Comparison of ENCODE assay signal across 8 cellular contexts in genomic region chr7:128543300-128543699, GRCh38.
DNase-seq lines count a peak whose midpoint lies in the region; ATAC-seq and TF ChIP-seq lines count a peak whose summit lies in the region.
"Not testable (repeated sequence)": the region's sequence is repeated elsewhere in the genome, so short reads cannot be mapped to it uniquely, and the experiment has no call there.

No MANE protein-coding gene starts in this region.

- H3K36me3 Mint-ChIP-seq in CD8-positive, alpha-beta T cell = peaks cover 61% of the 10 kb centered on the region
- peaks cover 28% of the 10 kb centered on the region for H3K36me3 Mint-ChIP-seq in activated CD4-positive, alpha-beta T cell treated with anti-CD3 and anti-CD28 coated beads, Interleukin-2, amount 10 ng/mL, durations not matched to agents 7 days and 5 days (ENCODE audit: low read depth)
- H3K36me3 Mint-ChIP-seq in activated naive CD4-positive, alpha-beta T cell treated with anti-CD3 and anti-CD28 coated beads, Interleukin-2, amount 10 ng/mL, durations not matched to agents 7 days and 5 days = peaks cover 34% of the 10 kb centered on the region
- peaks cover 64% of the 10 kb centered on the region for H3K36me3 Mint-ChIP-seq in central memory CD8-positive, alpha-beta T cell (ENCODE audit: insufficient read depth)
- peaks cover 7 to 14% (median 8%) of the 10 kb centered on the region in 3 donors for H3K36me3 Mint-ChIP-seq in immature natural killer cell
- not testable (repeated sequence) for H3K36me3 Mint-ChIP-seq in naive B cell

- TF ChIP-seq POLR2A in spleen (IDR thresholded peaks at IDR 0.05) = not testable (repeated sequence)

- CTCF ChIA-PET in CD8-positive, alpha-beta T cell (lab: Charles Lee); activated naive CD4-positive, alpha-beta T cell treated with anti-CD3 and anti-CD28 coated beads, Interleukin-2, amount 10 ng/mL, durations not matched to agents 7 days and 5 days (lab: Charles Lee): not testable (repeated sequence)
- CTCF ChIA-PET in activated CD4-positive, alpha-beta T cell treated with anti-CD3 and anti-CD28 coated beads, Interleukin-2, amount 10 ng/mL, durations not matched to agents 7 days and 5 days (lab: Charles Lee) = interaction anchor here (1.7 kb wide), 1 partner anchor 8 kb away, joined by 3 read pairs; no protein-coding TSS in a partner anchor

- H3K9me3 Mint-ChIP-seq in CD8-positive, alpha-beta T cell; activated CD4-positive, alpha-beta T cell treated with anti-CD3 and anti-CD28 coated beads, Interleukin-2, amount 10 ng/mL, durations not matched to agents 7 days and 5 days; activated naive CD4-positive, alpha-beta T cell treated with anti-CD3 and anti-CD28 coated beads, Interleukin-2, amount 10 ng/mL, durations not matched to agents 7 days and 5 days; central memory CD8-positive, alpha-beta T cell; immature natural killer cell; naive B cell: not testable (repeated sequence)

- not testable (repeated sequence) for H3K9me3 ChIP-seq in BLaER1; CD8-positive, alpha-beta T cell (ENCODE audit: low read length); spleen

- not testable (repeated sequence) for H3K27me3 ChIP-seq in BLaER1; CD8-positive, alpha-beta T cell (ENCODE audit: insufficient read depth, low read length); spleen (replicated peaks in 1 of 7)

- H4K20me1 ChIP-seq in BLaER1 = peaks cover 95% of the 10 kb centered on the region

- H3K4me2 ChIP-seq in BLaER1 = peak overlapping the region; percentile 19; the same call in 1 of the 2 replicates

- not testable (repeated sequence) for H3K4me1 ChIP-seq in BLaER1; CD8-positive, alpha-beta T cell (ENCODE audit: insufficient read depth, low read length)
- peaks cover 3 to 76% (median 36%) of the 10 kb centered on the region in 6 donors for H3K4me1 ChIP-seq in spleen

- not testable (repeated sequence) for H3K27me3 Mint-ChIP-seq in CD8-positive, alpha-beta T cell (ENCODE audit: low read depth); activated CD4-positive, alpha-beta T cell treated with anti-CD3 and anti-CD28 coated beads, Interleukin-2, amount 10 ng/mL, durations not matched to agents 7 days and 5 days; activated naive CD4-positive, alpha-beta T cell treated with anti-CD3 and anti-CD28 coated beads, Interleukin-2, amount 10 ng/mL, durations not matched to agents 7 days and 5 days; central memory CD8-positive, alpha-beta T cell; immature natural killer cell (ENCODE audit: low read depth in 3 of 3); naive B cell

- not testable (repeated sequence) for H3K9ac ChIP-seq in BLaER1

- H3K4me1 Mint-ChIP-seq in CD8-positive, alpha-beta T cell (ENCODE audit: low read depth) = peaks cover 30% of the 10 kb centered on the region
- peaks cover 16% of the 10 kb centered on the region for H3K4me1 Mint-ChIP-seq in activated CD4-positive, alpha-beta T cell treated with anti-CD3 and anti-CD28 coated beads, Interleukin-2, amount 10 ng/mL, durations not matched to agents 7 days and 5 days
- peaks cover 12% of the 10 kb centered on the region for H3K4me1 Mint-ChIP-seq in activated naive CD4-positive, alpha-beta T cell treated with anti-CD3 and anti-CD28 coated beads, Interleukin-2, amount 10 ng/mL, durations not matched to agents 7 days and 5 days
- H3K4me1 Mint-ChIP-seq in central memory CD8-positive, alpha-beta T cell = peaks cover 19% of the 10 kb centered on the region
- H3K4me1 Mint-ChIP-seq in immature natural killer cell (peaks cover 16 to 46% of the 10 kb centered on the region in 2 donors), naive B cell (peaks cover 4 to 32% (median 17%) of the 10 kb centered on the region in 3 donors)

- peak overlapping the region; percentile 35 for H3K4me3 Mint-ChIP-seq in CD8-positive, alpha-beta T cell
- not testable (repeated sequence) for H3K4me3 Mint-ChIP-seq in activated CD4-positive, alpha-beta T cell treated with anti-CD3 and anti-CD28 coated beads, Interleukin-2, amount 10 ng/mL, durations not matched to agents 7 days and 5 days; activated naive CD4-positive, alpha-beta T cell treated with anti-CD3 and anti-CD28 coated beads, Interleukin-2, amount 10 ng/mL, durations not matched to agents 7 days and 5 days; central memory CD8-positive, alpha-beta T cell
- H3K4me3 Mint-ChIP-seq in immature natural killer cell (peak overlapping the region in 4 of 5 donors; percentile 14 to 58 (median 44)), naive B cell (peak overlapping the region in 2 of 8 donors; percentile 12 to 20)

- H3K36me3 ChIP-seq in BLaER1 (peaks cover 94% of the 10 kb centered on the region), spleen (peaks cover 0 to 91% (median 23%) of the 10 kb centered on the region in 6 donors)
- not testable (repeated sequence) for H3K36me3 ChIP-seq in CD8-positive, alpha-beta T cell (ENCODE audit: insufficient read depth, low read length)

- not testable (repeated sequence) for H3K27ac ChIP-seq in BLaER1; CD8-positive, alpha-beta T cell (ENCODE audit: low read depth, low read length)
- H3K27ac ChIP-seq in spleen = peak overlapping the region in 5 of 8 donors; percentile 32 to 54 (median 47)

- ATAC-seq in CD8-positive, alpha-beta T cell; central memory CD8-positive, alpha-beta T cell (replicated peaks; ENCODE audit: extremely low read depth, poor library complexity, severe bottlenecking): not testable (repeated sequence)
- ATAC-seq in naive B cell (ENCODE audit: low read depth in 2 of 2) = peak; percentile 50 to 64

- H3K4me3 ChIP-seq in BLaER1; CD8-positive, alpha-beta T cell (ENCODE audit: low read depth, low read length); spleen: not testable (repeated sequence)

- DNase-seq in CD8-positive, alpha-beta T cell; activated CD4-positive, alpha-beta T cell treated with anti-CD3 and anti-CD28 coated beads, Interleukin-2, amount 10 ng/mL, durations not matched to agents 7 days and 5 days; activated naive CD4-positive, alpha-beta T cell treated with anti-CD3 and anti-CD28 coated beads, Interleukin-2, amount 10 ng/mL, durations not matched to agents 7 days and 5 days; central memory CD8-positive, alpha-beta T cell (ENCODE audit: low spot score in 2 of 2); immature natural killer cell; naive B cell; spleen: not testable (repeated sequence)

- peak overlapping the region; percentile 74 for H3K27ac Mint-ChIP-seq in CD8-positive, alpha-beta T cell
- H3K27ac Mint-ChIP-seq in activated CD4-positive, alpha-beta T cell treated with anti-CD3 and anti-CD28 coated beads, Interleukin-2, amount 10 ng/mL, durations not matched to agents 7 days and 5 days = peak overlapping the region; percentile 71
- peak overlapping the region; percentile 65 for H3K27ac Mint-ChIP-seq in activated naive CD4-positive, alpha-beta T cell treated with anti-CD3 and anti-CD28 coated beads, Interleukin-2, amount 10 ng/mL, durations not matched to agents 7 days and 5 days
- peak overlapping the region; percentile 19 for H3K27ac Mint-ChIP-seq in central memory CD8-positive, alpha-beta T cell (ENCODE audit: low read depth)
- H3K27ac Mint-ChIP-seq in immature natural killer cell (peak overlapping the region in 5 of 6 donors; percentile 53 to 86 (median 78)), naive B cell (peak overlapping the region in 1 of 6 donors; percentile 19)

- not testable (repeated sequence) for TF ChIP-seq CTCF in CD8-positive, alpha-beta T cell (IDR thresholded peaks at IDR 0.05); spleen (IDR thresholded peaks at IDR 0.05 in 8 of 11, conservative IDR thresholded peaks at IDR 0.05 in 3 of 11)

- POLR2A ChIA-PET in CD8-positive, alpha-beta T cell (lab: Charles Lee); activated CD4-positive, alpha-beta T cell treated with anti-CD3 and anti-CD28 coated beads, Interleukin-2, amount 10 ng/mL, durations not matched to agents 7 days and 5 days (lab: Charles Lee): not testable (repeated sequence)

- 0 to 36% (median 10%) methylated on average over 1 of the region's 1 CpG for WGBS in spleen, 5 donors

- intact Hi-C loops in CD8-positive, alpha-beta T cell (cut with DNase I, micrococcal nuclease); spleen (cut with DNase I; ENCODE audit: low total_unique reads): not testable (repeated sequence)
